ENCODE assay signal across 10 cellular contexts in genomic region chr22:40180403-40180802, GRCh38. TPM values are rescaled to one million over a fixed set of nuclear protein-coding genes. Genes with fewer than 3 reads are reported as not detected.
DNase-seq lines count a peak whose midpoint lies in the region; ATAC-seq, FAIRE-seq and TF ChIP-seq lines count a peak whose summit lies in the region.
"Had no signal": no experiment of that assay in that cellular context is flagged by ENCODE, and none has a peak within 500 bp of the region (broad histone marks: within the 10 kb centered on the region; RNA-seq: fewer than 3 reads in every experiment).

No MANE protein-coding gene starts in this region.

- H3K9me3 ChIP-seq in A549 (no peaks in the 10 kb centered on the region), adipocyte (ENCODE audit: control insufficient read depth, low read length) (no peaks in the 10 kb centered on the region), upper lobe of left lung (no peaks in the 10 kb centered on the region)
- H3K9me3 ChIP-seq: adrenal gland had no signal

- TF ChIP-seq CTCF in A549 (IDR thresholded peaks at IDR 0.05) (no peak), GM23338 (conservative IDR thresholded peaks at IDR 0.05; ENCODE audit: low read depth in 2 of 2) (no peak), upper lobe of left lung (IDR thresholded peaks at IDR 0.05) (no peak)

- H3K27ac ChIP-seq in A549 (no peak overlapping the region), GM23338 (ENCODE audit: low read depth) (peak overlapping the region; percentile 98; the same call in 1 of the 2 replicates), upper lobe of left lung (peak overlapping the region in 1 of 4 donors; percentile 88)

- no peak for TF ChIP-seq POLR2A in A549 (IDR thresholded peaks at IDR 0.05; ENCODE audit: low read length)
- no peak for TF ChIP-seq POLR2A in upper lobe of left lung (IDR thresholded peaks at IDR 0.05)

- H3K27ac Mint-ChIP-seq in GM23338 = no peak overlapping the region
- H3K27ac Mint-ChIP-seq in memory B cell = no peak overlapping the region

- H3K4me2 ChIP-seq in A549 (peak overlapping the region; percentile 77), GM23338 (peak overlapping the region; percentile 86)

- peak overlapping the region; percentile 95 for H3K9ac ChIP-seq in adipocyte (ENCODE audit: low read length)

- no peaks in the 10 kb centered on the region for H3K9me2 ChIP-seq in GM23338 (ENCODE audit: insufficient read depth)

- H3K4me1 ChIP-seq in A549 = peaks cover 50% of the 10 kb centered on the region
- peaks cover 48% of the 10 kb centered on the region for H3K4me1 ChIP-seq in GM23338 (ENCODE audit: insufficient read depth)
- peaks cover 69% of the 10 kb centered on the region for H3K4me1 ChIP-seq in adipocyte (ENCODE audit: control insufficient read depth, insufficient read depth, low read length)
- H3K4me1 ChIP-seq in upper lobe of left lung = peaks cover 52 to 87% (median 58%) of the 10 kb centered on the region in 4 donors

- peaks cover 2% of the 10 kb centered on the region for H3K27me3 Mint-ChIP-seq in GM23338 (ENCODE audit: insufficient read depth, low read depth, poor library complexity)
- H3K27me3 Mint-ChIP-seq in memory B cell = no peaks in the 10 kb centered on the region

- no peak for TF ChIP-seq RAD21 in A549 (conservative IDR thresholded peaks at IDR 0.05 in 1 of 2, IDR thresholded peaks at IDR 0.05 in 1 of 2)

- peaks cover 10% of the 10 kb centered on the region; the same call in 1 of the 2 replicates for H4K20me1 ChIP-seq in GM23338 (replicated peaks; ENCODE audit: insufficient read depth)

- H3K79me2 ChIP-seq in GM23338 (replicated peaks; ENCODE audit: insufficient read depth) = peaks cover 75% of the 10 kb centered on the region

- no peaks in the 10 kb centered on the region for H3K27me3 ChIP-seq in GM23338 (ENCODE audit: insufficient read depth)
- H3K27me3 ChIP-seq in adipocyte (replicated peaks; ENCODE audit: control insufficient read depth, insufficient read depth, low read length) = no peaks in the 10 kb centered on the region
- no peaks in the 10 kb centered on the region for H3K27me3 ChIP-seq in upper lobe of left lung
- H3K27me3 ChIP-seq: adrenal gland had no signal

- ATAC-seq in A549 (no peak), GM23338 (no peak), memory B cell (ENCODE audit: low read depth) (no peak), upper lobe of left lung (ENCODE audit: low FRiP score in 2 of 2) (no peak)

- POLR2A ChIA-PET in A549 (lab: Yijun Ruan, JAX) = no interaction called here

- H3K4me1 Mint-ChIP-seq in GM23338 (peaks cover 58% of the 10 kb centered on the region), memory B cell (peaks cover 54% of the 10 kb centered on the region)

- 93% methylated on average over 4 of the region's 4 CpGs for whole genome bisulfite sequencing in A549 (ENCODE audit: missing lambda C conversion rate)
- 74 to 76% methylated on average over 4 of the region's 4 CpGs for WGBS in upper lobe of left lung, 2 donors

- H3K36me3 Mint-ChIP-seq in GM23338 (ENCODE audit: low read depth) = peaks cover 10% of the 10 kb centered on the region; the same call in 2 of the 3 replicates
- peaks cover 12% of the 10 kb centered on the region for H3K36me3 Mint-ChIP-seq in memory B cell

- H2AFZ ChIP-seq in GM23338 = no peak overlapping the region

- no peak for FAIRE-seq in A549 (lab: Jason Lieb, UNC)

- DNase-seq in A549 (ENCODE audit: low read depth in 1 of 2, low spot score in 1 of 2) = no peak
- DNase-seq in GM23338 (ENCODE audit: low spot score) = no peak
- DNase-seq in adipocyte (ENCODE audit: low read depth) = peak; percentile 25
- DNase-seq in memory B cell (ENCODE audit: low spot score in 2 of 2) = no peak
- no peak for DNase-seq in upper lobe of left lung
- DNase-seq in middle frontal gyrus (ENCODE audit: extremely low spot score, low spot score) = no peak
- no peak for DNase-seq in SHP77 treated with DMSO at 0.1 percent for 48 hours (lab: John Stamatoyannopoulos, UW)
- DNase-seq in NCI-H1930 (lab: John Stamatoyannopoulos, UW) = no peak
- DNase-seq: adrenal gland; stimulated activated CD4-positive, alpha-beta T cell treated with anti-CD3 and anti-CD28 coated beads, Interleukin-4, amount 100 ng/mL, for 1 hour had no signal

- H3K4me3 Mint-ChIP-seq in GM23338 (peak overlapping the region; percentile 93), memory B cell (peak overlapping the region; percentile 32)

- no peaks in the 10 kb centered on the region; the same call in 1 of the 2 replicates for H3F3A ChIP-seq in GM23338 (replicated peaks; ENCODE audit: low read depth)

- H3K4me3 ChIP-seq in A549 = no peak overlapping the region
- H3K4me3 ChIP-seq in GM23338 = peak overlapping the region; percentile 64
- H3K4me3 ChIP-seq in adipocyte (ENCODE audit: low read length) = peak overlapping the region; percentile 94
- H3K4me3 ChIP-seq in upper lobe of left lung = peak overlapping the region in 1 of 4 donors; percentile 62

- H3K36me3 ChIP-seq in GM23338 (ENCODE audit: insufficient read depth) = no peaks in the 10 kb centered on the region
- H3K36me3 ChIP-seq in adipocyte (ENCODE audit: control insufficient read depth, insufficient read depth, low read length, severe bottlenecking) = no peaks in the 10 kb centered on the region
- no peaks in the 10 kb centered on the region for H3K36me3 ChIP-seq in upper lobe of left lung
- H3K36me3 ChIP-seq: adrenal gland had no signal

- TF ChIP-seq EP300 in A549 (IDR thresholded peaks at IDR 0.05) = no peak
- no peak for TF ChIP-seq EP300 in upper lobe of left lung (IDR thresholded peaks at IDR 0.05)

- CTCF ChIA-PET in A549 (lab: Yijun Ruan, JAX) = interaction anchor here (3.0 kb wide), 1 partner anchor 13 kb away, joined by 12 read pairs; no protein-coding TSS in a partner anchor

- peaks cover 3% of the 10 kb centered on the region; the same call in 1 of the 3 replicates for H3K9me3 Mint-ChIP-seq in GM23338
- H3K9me3 Mint-ChIP-seq in memory B cell = no peaks in the 10 kb centered on the region

TF ChIP-seq in A549, 52 proteins besides CTCF, POLR2A, EP300 and RAD21 (continues in another document):
- TF ChIP-seq JUN (IDR thresholded peaks at IDR 0.05) (no peak), MYC (IDR thresholded peaks at IDR 0.05; ENCODE audit: borderline replicate concordance, low read length) (no peak), FOXS1 (CRISPR knock-in tag; IDR thresholded peaks at IDR 0.05) (no peak), SMC3 (IDR thresholded peaks at IDR 0.05) (no peak), ESRRA (IDR thresholded peaks at IDR 0.05; ENCODE audit: borderline replicate concordance, low read length) (no peak), EHF (CRISPR knock-in tag; IDR thresholded peaks at IDR 0.05) (no peak), HDAC2 (IDR thresholded peaks at IDR 0.05) (no peak), CHD4 (IDR thresholded peaks at IDR 0.05; ENCODE audit: borderline replicate concordance) (no peak), KDM5A (IDR thresholded peaks at IDR 0.05) (no peak), JUNB (IDR thresholded peaks at IDR 0.05) (no peak)
- TF ChIP-seq, protein P1, sequence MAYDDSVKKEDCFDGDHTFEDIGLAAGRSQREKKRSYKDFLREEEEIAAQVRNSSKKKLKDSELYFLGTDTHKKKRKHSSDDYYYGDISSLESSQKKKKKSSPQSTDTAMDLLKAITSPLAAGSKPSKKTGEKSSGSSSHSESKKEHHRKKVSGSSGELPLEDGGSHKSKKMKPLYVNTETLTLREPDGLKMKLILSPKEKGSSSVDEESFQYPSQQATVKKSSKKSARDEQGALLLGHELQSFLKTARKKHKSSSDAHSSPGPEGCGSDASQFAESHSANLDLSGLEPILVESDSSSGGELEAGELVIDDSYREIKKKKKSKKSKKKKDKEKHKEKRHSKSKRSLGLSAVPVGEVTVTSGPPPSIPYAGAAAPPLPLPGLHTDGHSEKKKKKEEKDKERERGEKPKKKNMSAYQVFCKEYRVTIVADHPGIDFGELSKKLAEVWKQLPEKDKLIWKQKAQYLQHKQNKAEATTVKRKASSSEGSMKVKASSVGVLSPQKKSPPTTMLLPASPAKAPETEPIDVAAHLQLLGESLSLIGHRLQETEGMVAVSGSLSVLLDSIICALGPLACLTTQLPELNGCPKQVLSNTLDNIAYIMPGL (CRISPR knock-in tag; IDR thresholded peaks at IDR 0.05; ENCODE audit: borderline replicate concordance) = no peak

TF ChIP-seq in GM23338, 12 proteins besides CTCF, POLR2A, EP300 and RAD21 (continues in another document):
- no peak for TF ChIP-seq ETS1 (IDR thresholded peaks at IDR 0.05)
- TF ChIP-seq EZH2 (IDR thresholded peaks at IDR 0.05; ENCODE audit: low read depth, unreplicated experiment) = no peak
- TF ChIP-seq STAT1 (IDR thresholded peaks at IDR 0.05; ENCODE audit: unreplicated experiment) = no peak
- TF ChIP-seq NANOG (IDR thresholded peaks at IDR 0.05; ENCODE audit: borderline replicate concordance) = no peak
- TF ChIP-seq JUNB (IDR thresholded peaks at IDR 0.05; ENCODE audit: unreplicated experiment) = no peak

RNA-seq across cellular contexts. Expression of gene TNRC6B, which starts 2.7 kb away (rescaled TPM):
- 4.9 and 5.2 TPM in 2 replicates for polyA plus RNA-seq in A549 (2011; rRNA removed)
- 2.2 and 3.0 TPM in 2 replicates for polyA plus RNA-seq in A549 (2012; cell fraction: cytosol; rRNA removed)
- polyA plus RNA-seq in A549 (2012; cell fraction: nucleus; rRNA removed) = 4.9 and 5.7 TPM in 2 replicates
- 4.3 to 5.2 TPM (median 5.0 TPM) in 3 replicates for polyA plus RNA-seq in A549 (2017; fragmentation: RNase III; extraction: RNeasy Plus Mini Kit Qiagen cat#74134 plus additional on column Dnase treatment)
- polyA minus RNA-seq in A549 (2011; rRNA and poly(A)+ RNA removed) = 25.3 and 28.9 TPM in 2 replicates
- total RNA-seq in GM23338 (2014; rRNA removed; shearing (Covaris generic)) = 41.4 and 46.9 TPM in 2 replicates
- 87.8 and 91.3 TPM in 2 replicates for polyA plus RNA-seq in GM23338 (2016; fragmentation: Nextera tagmentation; extraction: Ambion mirVana)
- total RNA-seq in upper lobe of left lung = 100 to 1,000 TPM in 1 of 6 donors, 10 to 100 TPM in 5; 18.1 to 106 (median 60.3) TPM
